27 cellular contexts compared by ENCODE assay signal in genomic region chr2:58387701-58388100, GRCh38.
DNase-seq lines count a peak whose midpoint lies in the region; ATAC-seq, FAIRE-seq and TF ChIP-seq lines count a peak whose summit lies in the region.
"Had no signal": no experiment of that assay in that cellular context is flagged by ENCODE, and none has a peak within 500 bp of the region (broad histone marks: within the 10 kb centered on the region; RNA-seq: fewer than 3 reads in every experiment).

No MANE protein-coding gene starts in this region.

- H2AFZ ChIP-seq in GM23338, result peak overlapping the region; percentile 94; the same call in 1 of the 2 replicates
- peak overlapping the region; percentile 73 for H2AFZ ChIP-seq in PC-9
- no peak overlapping the region for H2AFZ ChIP-seq in osteoblast (ENCODE audit: low read length)

- no peaks in the 10 kb centered on the region; the same call in 1 of the 2 replicates for H3K4me1 ChIP-seq in GM23338 (ENCODE audit: insufficient read depth)
- peaks cover 8% of the 10 kb centered on the region; the same call in 1 of the 2 replicates for H3K4me1 ChIP-seq in PC-9 (replicated peaks; ENCODE audit: insufficient read depth)
- H3K4me1 ChIP-seq in osteoblast (ENCODE audit: insufficient read depth, low read length), result no peaks in the 10 kb centered on the region
- H3K4me1 ChIP-seq: A549; BLaER1 treated with 17β-estradiol and CSF1 and Interleukin-3, amounts not matched to agents 10 nM and 100 nM had no signal

- intact Hi-C loops in PC-9 (cut with micrococcal nuclease; ENCODE audit: unreplicated experiment), result no loop called here
- intact Hi-C loops in Calu3 (cut with micrococcal nuclease; ENCODE audit: unreplicated experiment), result no loop called here

- H3K4me3 ChIP-seq in GM23338 (0 out of 2 replicates have a peak overlapping the region, but pooled peaks have one; percentile 23), PC-9 (peak overlapping the region; percentile 48), bronchial epithelial cell (ENCODE audit: low read depth, low read length) (no peak overlapping the region), osteoblast (ENCODE audit: insufficient read depth, low read length) (no peak overlapping the region), WERI-Rb-1 (ENCODE audit: low read depth, low read length) (no peak overlapping the region)
- H3K4me3 ChIP-seq: A549; BLaER1 treated with 17β-estradiol and CSF1 and Interleukin-3, amounts not matched to agents 10 nM and 100 nM had no signal

- H3K4me2 ChIP-seq in GM23338 (no peak overlapping the region), PC-9 (peak overlapping the region; percentile 65), osteoblast (ENCODE audit: insufficient read depth, low read length) (no peak overlapping the region)
- H3K4me2 ChIP-seq: A549; BLaER1 treated with 17β-estradiol and CSF1 and Interleukin-3, amounts not matched to agents 10 nM and 100 nM; SK-N-SH had no signal

- no peaks in the 10 kb centered on the region for H3K79me2 ChIP-seq in GM23338 (replicated peaks; ENCODE audit: insufficient read depth)
- H3K79me2 ChIP-seq in PC-9 (ENCODE audit: low read depth), result no peaks in the 10 kb centered on the region
- H3K79me2 ChIP-seq in osteoblast (ENCODE audit: insufficient read depth, low read length), result no peaks in the 10 kb centered on the region

- H3K9me3 Mint-ChIP-seq in GM23338 (peaks cover 12% of the 10 kb centered on the region; the same call in 2 of the 3 replicates), Calu3 (ENCODE audit: low read depth, unreplicated experiment) (peaks cover 2% of the 10 kb centered on the region)
- H3K9me3 Mint-ChIP-seq: CD4-positive, alpha-beta T cell had no signal

- DNase-seq in GM23338 (ENCODE audit: low spot score), result no peak
- peak in 1 of 2 experiments; percentile 60 for DNase-seq in PC-9
- DNase-seq in bronchial epithelial cell (ENCODE audit: low read depth), result peak; percentile 77
- peak; percentile 2 for DNase-seq in osteoblast (ENCODE audit: insufficient read length, low spot score, missing footprints)
- DNase-seq in SK-N-DZ (ENCODE audit: low spot score), result no peak
- no peak for DNase-seq in WERI-Rb-1
- DNase-seq in activated naive CD4-positive, alpha-beta T cell treated with anti-CD3 and anti-CD28 coated beads, Interleukin-2, amount 50 U/mL, for 16 hours, result no peak
- no peak for DNase-seq in Calu3
- DNase-seq: AML-193; CD4-positive, alpha-beta T cell; HCEC 1CT; KBM-7; MM.1S; NCI-H2029; NCI-H446 treated with DMSO at 0.1 percent for 48 hours; NCI-H526; NCI-H82; NK-92 treated with Interleukin-12 subunit alpha and Interleukin-12 subunit beta, amount 100 ng/mL, for 24 hours; RPMI8226; SHP77 treated with DMSO at 0.1 percent for 48 hours; SK-N-SH; SW 1271 had no signal

- H3K27ac Mint-ChIP-seq in GM23338 (no peak overlapping the region), Calu3 (ENCODE audit: unreplicated experiment) (no peak overlapping the region)
- H3K27ac Mint-ChIP-seq: CD4-positive, alpha-beta T cell had no signal

- TF ChIP-seq CTCF in GM23338 (conservative IDR thresholded peaks at IDR 0.05; ENCODE audit: low read depth in 2 of 2) (no peak), PC-9 (conservative IDR thresholded peaks at IDR 0.05) (no peak), bronchial epithelial cell (IDR thresholded peaks at IDR 0.05; ENCODE audit: insufficient read depth, low read length, severe bottlenecking) (no peak), osteoblast (IDR thresholded peaks at IDR 0.05; ENCODE audit: extremely low read depth, low read depth, low read length) (no peak), WERI-Rb-1 (IDR thresholded peaks at IDR 0.05; ENCODE audit: low read depth, low read length) (no peak), Calu3 (IDR thresholded peaks at IDR 0.05; ENCODE audit: unreplicated experiment) (no peak)

- H4K20me1 ChIP-seq in GM23338 (replicated peaks; ENCODE audit: insufficient read depth) (no peaks in the 10 kb centered on the region), PC-9 (ENCODE audit: insufficient read depth) (no peaks in the 10 kb centered on the region), osteoblast (ENCODE audit: insufficient read depth, low read length) (no peaks in the 10 kb centered on the region)
- H4K20me1 ChIP-seq: BLaER1 treated with 17β-estradiol and CSF1 and Interleukin-3, amounts not matched to agents 10 nM and 100 nM had no signal

- H3K27me3 ChIP-seq in GM23338 (ENCODE audit: insufficient read depth) (no peaks in the 10 kb centered on the region), PC-9 (ENCODE audit: insufficient read depth, low read depth) (no peaks in the 10 kb centered on the region), bronchial epithelial cell (ENCODE audit: control insufficient read depth, insufficient read depth, low read length) (no peaks in the 10 kb centered on the region), osteoblast (ENCODE audit: insufficient read depth, low read length) (no peaks in the 10 kb centered on the region), WERI-Rb-1 (ENCODE audit: insufficient read depth, low read depth, severe bottlenecking) (no peaks in the 10 kb centered on the region)
- H3K27me3 ChIP-seq: BLaER1 treated with 17β-estradiol and CSF1 and Interleukin-3, amounts not matched to agents 10 nM and 100 nM had no signal

- H3K36me3 Mint-ChIP-seq in GM23338 (ENCODE audit: low read depth), result peaks cover 14% of the 10 kb centered on the region
- H3K36me3 Mint-ChIP-seq in Calu3 (ENCODE audit: insufficient read depth, unreplicated experiment), result no peaks in the 10 kb centered on the region

- H3K4me3 Mint-ChIP-seq in GM23338, result no peak overlapping the region
- H3K4me3 Mint-ChIP-seq in Calu3 (ENCODE audit: low read depth, unreplicated experiment), result no peak overlapping the region
- H3K4me3 Mint-ChIP-seq: CD4-positive, alpha-beta T cell had no signal

- no peaks in the 10 kb centered on the region for H3K36me3 ChIP-seq in GM23338 (ENCODE audit: insufficient read depth)
- H3K36me3 ChIP-seq in PC-9 (ENCODE audit: low read depth), result no peaks in the 10 kb centered on the region
- no peaks in the 10 kb centered on the region for H3K36me3 ChIP-seq in bronchial epithelial cell (ENCODE audit: control insufficient read depth, insufficient read depth, low read length)
- H3K36me3 ChIP-seq in osteoblast (ENCODE audit: insufficient read depth, low read length), result no peaks in the 10 kb centered on the region
- no peaks in the 10 kb centered on the region for H3K36me3 ChIP-seq in WERI-Rb-1
- H3K36me3 ChIP-seq: BLaER1 treated with 17β-estradiol and CSF1 and Interleukin-3, amounts not matched to agents 10 nM and 100 nM had no signal

- CTCF ChIA-PET in PC-9 (lab: Charles Lee), result no interaction called here
- CTCF ChIA-PET in Calu3 (lab: Charles Lee), result no interaction called here

- H3F3A ChIP-seq in GM23338 (replicated peaks; ENCODE audit: low read depth) (no peaks in the 10 kb centered on the region), PC-9 (ENCODE audit: insufficient read depth, low read depth) (no peaks in the 10 kb centered on the region; the same call in 1 of the 2 replicates)

- FAIRE-seq in bronchial epithelial cell (lab: Jason Lieb, UNC), result peak; percentile 50
- FAIRE-seq: A549, G401.6, H1 had no signal

- no TSS peak for BruUV-seq in PC-9 (replicated peaks; lab: Mats Ljungman, UMichigan)
- BruUV-seq in Calu3 (replicated peaks; lab: Mats Ljungman, UMichigan), result no TSS peak

- H3K9me3 ChIP-seq in PC-9 (ENCODE audit: insufficient read depth, low read depth) (peaks cover 7% of the 10 kb centered on the region), osteoblast (ENCODE audit: low read depth, low read length) (no peaks in the 10 kb centered on the region), WERI-Rb-1 (ENCODE audit: severe bottlenecking) (peaks cover 9% of the 10 kb centered on the region)
- H3K9me3 ChIP-seq: A549; BLaER1 treated with 17β-estradiol and CSF1 and Interleukin-3, amounts not matched to agents 10 nM and 100 nM; SK-N-SH had no signal

- peaks cover 3% of the 10 kb centered on the region for H3K27me3 Mint-ChIP-seq in GM23338 (ENCODE audit: insufficient read depth, low read depth, poor library complexity)
- no peaks in the 10 kb centered on the region for H3K27me3 Mint-ChIP-seq in Calu3 (ENCODE audit: unreplicated experiment)
- H3K27me3 Mint-ChIP-seq: CD4-positive, alpha-beta T cell had no signal

- H3K4me1 Mint-ChIP-seq in GM23338 (peaks cover 7% of the 10 kb centered on the region), Calu3 (ENCODE audit: low read depth, unreplicated experiment) (no peaks in the 10 kb centered on the region)

- POLR2A ChIA-PET in PC-9 (lab: Charles Lee; ENCODE audit: unreplicated experiment), result no interaction called here

- no peak for ATAC-seq in GM23338
- ATAC-seq: A549 had no signal

- H3K27ac ChIP-seq in GM23338 (ENCODE audit: low read depth) (no peak overlapping the region), PC-9 (peak overlapping the region; percentile 36), osteoblast (ENCODE audit: low read depth, low read length) (no peak overlapping the region), WERI-Rb-1 (no peak overlapping the region)
- H3K27ac ChIP-seq: A549; BLaER1 treated with 17β-estradiol and CSF1 and Interleukin-3, amounts not matched to agents 10 nM and 100 nM; HL-60 had no signal

- peaks cover 20% of the 10 kb centered on the region for H3K9me2 ChIP-seq in GM23338 (ENCODE audit: insufficient read depth)
- no peaks in the 10 kb centered on the region for H3K9me2 ChIP-seq in PC-9 (ENCODE audit: insufficient read depth)
- H3K9me2 ChIP-seq: SK-N-SH had no signal

TF ChIP-seq in GM23338, 12 proteins besides CTCF, POLR2A, EP300 and RAD21 (continues in another document):
- TF ChIP-seq ZNF331 (CRISPR knock-in tag; IDR thresholded peaks at IDR 0.05; ENCODE audit: low read depth) (no peak), EZH2phosphoT487 (IDR thresholded peaks at IDR 0.05; ENCODE audit: unreplicated experiment) (no peak), ZNF114 (CRISPR knock-in tag; IDR thresholded peaks at IDR 0.05) (no peak)

Comparison
In these comparisons a context has a peak if more than half of its experiments do, and no peak if none do; other contexts are left out.
1. DNase-seq: peak in bronchial epithelial cell (single experiment) and osteoblast (single experiment); none in GM23338 (single experiment), SK-N-DZ (single experiment), WERI-Rb-1 (single experiment), activated naive CD4-positive, alpha-beta T cell treated with anti-CD3 and anti-CD28 coated beads, Interleukin-2, amount 50 U/mL, for 16 hours (single experiment) and Calu3 (single experiment).
2. H3K4me3 ChIP-seq: peak in GM23338 (single experiment) and PC-9 (single experiment); none in bronchial epithelial cell (single experiment), osteoblast (single experiment) and WERI-Rb-1 (single experiment).